ENCODE assay signal across 11 cellular contexts in genomic region chr12:92971869-92972524, GRCh38. TPM values are rescaled to one million over a fixed set of nuclear protein-coding genes. Genes with fewer than 3 reads are reported as not detected.
DNase-seq lines count a peak whose midpoint lies in the region; ATAC-seq and TF ChIP-seq lines count a peak whose summit lies in the region.
"Had no signal": no experiment of that assay in that cellular context is flagged by ENCODE, and none has a peak within 500 bp of the region (broad histone marks: within the 10 kb centered on the region; RNA-seq: fewer than 3 reads in every experiment).

No MANE protein-coding gene starts in this region.

- peak; percentile 22; the same call in 1 of the 2 replicates for TF ChIP-seq EP300 in Ishikawa (IDR thresholded peaks at IDR 0.05; ENCODE audit: borderline replicate concordance)

- peaks cover 0 to 77% (median 46%) of the 10 kb centered on the region in 10 experiments; a peak in 18 of 20 replicates for H3K4me1 ChIP-seq in BLaER1 treated with 17β-estradiol and CSF1 and Interleukin-3, amounts not matched to agents 10 nM and 100 nM
- H3K4me1 ChIP-seq in neutrophil (ENCODE audit: control insufficient read depth in 1 of 2, insufficient read depth in 1 of 2, low read depth in 1 of 2, low read length in 1 of 2) = peaks cover 37 to 43% of the 10 kb centered on the region in 2 experiments

- TF ChIP-seq CTCF in epithelial cell of proximal tubule (conservative IDR thresholded peaks at IDR 0.05; ENCODE audit: low read depth, low read length) (no peak), neutrophil (IDR thresholded peaks at IDR 0.05) (no peak)

- TF ChIP-seq RAD21 in Ishikawa (IDR thresholded peaks at IDR 0.05; ENCODE audit: low read depth) = 0 out of 2 replicates have a peak, but pooled peaks have one; percentile 5

- ATAC-seq in HG03196 (IDR thresholded peaks at IDR 0.05; ENCODE audit: unreplicated experiment) (no peak), HG02798 (IDR thresholded peaks at IDR 0.05; ENCODE audit: poor library complexity, unreplicated experiment) (no peak)

- H3K4me3 ChIP-seq in BLaER1 treated with 17β-estradiol and CSF1 and Interleukin-3, amounts not matched to agents 10 nM and 100 nM = no peak overlapping the region
- no peak overlapping the region for H3K4me3 ChIP-seq in epithelial cell of proximal tubule (ENCODE audit: low read depth, low read length)
- no peak overlapping the region for H3K4me3 ChIP-seq in neutrophil (ENCODE audit: low read depth in 1 of 2, low read length in 1 of 2)

- H3K27ac ChIP-seq in BLaER1 treated with 17β-estradiol and CSF1 and Interleukin-3, amounts not matched to agents 10 nM and 100 nM = peak overlapping the region in 9 of 11 experiments; percentile 65 to 96 (median 86); a peak in 16 of 22 replicates
- peak overlapping the region; percentile 41 for H3K27ac ChIP-seq in neutrophil

- DNase-seq in epithelial cell of proximal tubule (ENCODE audit: low read depth) = peak; percentile 98
- no peak for DNase-seq in OCI-M1 (lab: John Stamatoyannopoulos, UW)
- DNase-seq in nucleus accumbens (lab: John Stamatoyannopoulos, UW) = no peak
- DNase-seq: activated CD8-positive, alpha-beta memory T cell treated with anti-CD3 and anti-CD28 coated beads, Interleukin-2, amount 50 U/mL, for 4 hours; NCI-H2029 treated with DMSO at 0.1 percent for 48 hours; small intestine had no signal

- no peaks in the 10 kb centered on the region for H3K27me3 ChIP-seq in BLaER1 treated with 17β-estradiol and CSF1 and Interleukin-3, amounts not matched to agents 10 nM and 100 nM
- no peaks in the 10 kb centered on the region for H3K27me3 ChIP-seq in neutrophil

- no peaks in the 10 kb centered on the region for H4K20me1 ChIP-seq in BLaER1 treated with 17β-estradiol and CSF1 and Interleukin-3, amounts not matched to agents 10 nM and 100 nM

- peak overlapping the region in 6 of 11 experiments; percentile 48 to 84 (median 68); a peak in 12 of 22 replicates for H3K4me2 ChIP-seq in BLaER1 treated with 17β-estradiol and CSF1 and Interleukin-3, amounts not matched to agents 10 nM and 100 nM

- H3K9me3 ChIP-seq in BLaER1 treated with 17β-estradiol and CSF1 and Interleukin-3, amounts not matched to agents 10 nM and 100 nM (replicated peaks in 1 of 11) = peaks cover 11 to 44% (median 22%) of the 10 kb centered on the region in 11 experiments
- no peaks in the 10 kb centered on the region for H3K9me3 ChIP-seq in neutrophil

- peaks cover 0 to 5% (median 0%) of the 10 kb centered on the region in 11 experiments; a peak in 2 of 22 replicates for H3K36me3 ChIP-seq in BLaER1 treated with 17β-estradiol and CSF1 and Interleukin-3, amounts not matched to agents 10 nM and 100 nM
- no peaks in the 10 kb centered on the region for H3K36me3 ChIP-seq in neutrophil

- H3K9ac ChIP-seq in BLaER1 treated with 17β-estradiol and CSF1 and Interleukin-3, amounts not matched to agents 10 nM and 100 nM = 0 out of 22 replicates have a peak overlapping the region, but pooled peaks of 1 of the 11 experiments have one; percentile 70

TF ChIP-seq in Ishikawa, 13 proteins besides CTCF, POLR2A, EP300 and RAD21:
- TF ChIP-seq YY1 (IDR thresholded peaks at IDR 0.05; ENCODE audit: low read depth) (no peak), CEBPB (IDR thresholded peaks at IDR 0.05) (peak; percentile 76), TEAD4 (IDR thresholded peaks at IDR 0.05) (peak; percentile 34; the same call in 1 of the 2 replicates), ZBTB7A (IDR thresholded peaks at IDR 0.05; ENCODE audit: low read depth) (no peak), FOXM1 (IDR thresholded peaks at IDR 0.05; ENCODE audit: borderline replicate concordance, low read depth) (no peak), NFIC (IDR thresholded peaks at IDR 0.05) (peak; percentile 53; the same call in 1 of the 2 replicates), TCF12 (IDR thresholded peaks at IDR 0.05; ENCODE audit: low read depth) (0 out of 2 replicates have a peak, but pooled peaks have one; percentile 24), MAX (IDR thresholded peaks at IDR 0.05) (no peak)

RNA-seq across cellular contexts. Expression of gene EEA1, which starts 42.9 kb away (rescaled TPM):
- total RNA-seq in epithelial cell of proximal tubule = 6.6 TPM in 2 replicates
